In the genomic region with DNA sequence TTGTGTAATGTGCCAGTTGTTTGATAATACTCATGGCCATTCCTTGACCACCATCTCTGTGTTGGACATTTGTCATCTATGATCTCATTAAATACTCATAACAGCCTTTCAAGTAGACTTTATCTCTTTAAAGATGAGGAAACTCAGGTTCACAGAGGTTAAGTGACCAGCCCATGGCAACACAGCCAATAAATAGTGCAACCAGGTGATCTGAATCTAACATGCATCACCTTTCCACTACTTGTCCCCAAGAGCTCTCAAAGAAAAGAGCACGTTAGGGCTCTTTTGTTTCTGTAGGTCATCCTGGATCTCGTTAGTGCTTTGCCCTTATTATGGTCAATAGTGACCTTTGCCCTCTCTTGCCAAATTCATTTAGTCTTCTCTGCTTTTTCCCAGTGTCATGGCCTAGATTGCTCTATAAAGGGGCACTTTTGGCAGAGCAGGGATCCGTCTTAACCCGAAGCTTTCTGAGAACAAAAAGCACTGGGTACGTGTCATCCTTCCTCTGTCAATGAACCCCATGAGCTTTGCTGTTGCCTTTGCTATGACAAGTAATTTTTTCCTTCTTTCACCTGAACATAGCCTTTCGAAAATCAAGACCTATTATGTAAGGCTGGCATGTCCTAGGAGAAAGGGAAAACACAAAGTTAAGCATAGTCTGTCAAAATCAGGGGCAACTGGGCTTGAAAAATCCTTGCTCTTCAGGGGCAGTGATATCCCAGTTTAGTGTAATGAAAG, we compare ENCODE assay signal across 25 cellular contexts.
"Had no signal": no experiment of that assay in that cellular context is flagged by ENCODE, and none has a peak within 500 bp of the region (broad histone marks: within the 10 kb centered on the region; RNA-seq: fewer than 3 reads in every experiment).

No MANE protein-coding gene starts in this region.

- H3K27me3 ChIP-seq: right atrium auricular region, sigmoid colon, testis, tibial artery, upper lobe of left lung had no signal

- H3K27ac Mint-ChIP-seq: effector memory CD8-positive, alpha-beta T cell; naive thymus-derived CD4-positive, alpha-beta T cell; nephron progenitor cell; stimulated activated memory B cell treated with anti-CD40 and anti-IgM and Interleukin-4, amounts not matched to agents 10 μg/mL and 1 μg/mL and 100 μg/mL, for 72 hours had no signal

- H3K4me1 ChIP-seq: heart right ventricle, prostate gland, right atrium auricular region, sigmoid colon, spleen, testis, upper lobe of left lung had no signal

- H3K9me3 ChIP-seq: esophagus squamous epithelium, heart right ventricle, prostate gland, right atrium auricular region, sigmoid colon, spleen, testis, tibial artery, upper lobe of left lung had no signal

- DNase-seq: cortex of kidney; effector memory CD8-positive, alpha-beta T cell; erythroblast; esophagus squamous epithelium; foreskin melanocyte; glutamatergic neuron; heart right ventricle; hippocampal formation; left cardiac atrium; left ventricle myocardium superior; mesenchymal stem cell; midbrain; naive thymus-derived CD4-positive, alpha-beta T cell; nephron progenitor cell; sigmoid colon; spleen; stimulated activated CD4-positive, alpha-beta T cell treated with anti-CD3 and anti-CD28 coated beads, Interleukin-4, amount 100 ng/mL, for 4 hours; stimulated activated naive CD8-positive, alpha-beta T cell treated with anti-CD3 and anti-CD28 coated beads, Interleukin-15, Interleukin-2, amounts not matched to agents 100 U/mL and 50 U/mL, for 24 hours; substantia nigra; testis; tibial artery; upper lobe of left lung had no signal

- ATAC-seq: effector memory CD8-positive, alpha-beta T cell; heart right ventricle; left cardiac atrium; left ventricle myocardium superior; naive thymus-derived CD4-positive, alpha-beta T cell; stimulated activated memory B cell treated with anti-CD40 and anti-IgM and Interleukin-4, amounts not matched to agents 10 μg/mL and 1 μg/mL and 100 μg/mL, for 72 hours; stimulated activated naive CD8-positive, alpha-beta T cell treated with anti-CD3 and anti-CD28 coated beads, Interleukin-15, Interleukin-2, amounts not matched to agents 100 U/mL and 50 U/mL, for 24 hours had no signal

- H3K36me3 Mint-ChIP-seq: naive thymus-derived CD4-positive, alpha-beta T cell; stimulated activated memory B cell treated with anti-CD40 and anti-IgM and Interleukin-4, amounts not matched to agents 10 μg/mL and 1 μg/mL and 100 μg/mL, for 72 hours had no signal

- H3K4me3 Mint-ChIP-seq: effector memory CD8-positive, alpha-beta T cell; naive thymus-derived CD4-positive, alpha-beta T cell; nephron progenitor cell; stimulated activated memory B cell treated with anti-CD40 and anti-IgM and Interleukin-4, amounts not matched to agents 10 μg/mL and 1 μg/mL and 100 μg/mL, for 72 hours had no signal

- H3K4me3 ChIP-seq: esophagus squamous epithelium, heart right ventricle, prostate gland, right atrium auricular region, sigmoid colon, spleen, testis, tibial artery, upper lobe of left lung had no signal

- H3K27ac ChIP-seq: esophagus squamous epithelium, heart right ventricle, prostate gland, right atrium auricular region, sigmoid colon, spleen, testis, tibial artery, upper lobe of left lung had no signal

- H3K36me3 ChIP-seq: esophagus squamous epithelium, heart right ventricle, prostate gland, right atrium auricular region, sigmoid colon, spleen, tibial artery, upper lobe of left lung had no signal

- H3K9me3 Mint-ChIP-seq: effector memory CD8-positive, alpha-beta T cell; nephron progenitor cell; stimulated activated memory B cell treated with anti-CD40 and anti-IgM and Interleukin-4, amounts not matched to agents 10 μg/mL and 1 μg/mL and 100 μg/mL, for 72 hours had no signal

- H3K4me1 Mint-ChIP-seq: naive thymus-derived CD4-positive, alpha-beta T cell; stimulated activated memory B cell treated with anti-CD40 and anti-IgM and Interleukin-4, amounts not matched to agents 10 μg/mL and 1 μg/mL and 100 μg/mL, for 72 hours had no signal
